Comparison of ENCODE assay signal across 16 cellular contexts in the genomic region with DNA sequence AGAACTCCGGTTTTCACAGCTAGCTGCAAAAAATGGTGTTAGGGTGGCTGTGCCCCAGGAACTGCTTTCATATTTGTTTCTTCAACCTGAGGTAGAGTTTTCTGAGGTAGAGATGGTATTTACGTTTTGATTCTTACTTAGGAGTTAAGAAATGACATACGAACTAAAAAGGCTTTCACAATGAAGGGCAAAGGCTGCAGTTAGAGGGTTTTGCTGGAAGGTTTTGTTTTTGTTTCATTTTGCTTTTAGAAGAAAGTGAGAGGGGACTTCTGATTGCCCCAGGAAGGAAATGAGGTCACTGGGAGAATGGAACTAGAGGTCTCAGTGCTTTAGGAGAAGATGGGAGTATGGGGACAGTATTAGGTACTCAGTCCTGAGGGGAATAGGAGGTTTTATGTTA. TPM values are rescaled to one million over a fixed set of nuclear protein-coding genes. Genes with fewer than 3 reads are reported as not detected.
DNase-seq lines count a peak whose midpoint lies in the region; ATAC-seq and TF ChIP-seq lines count a peak whose summit lies in the region.
"Had no signal": no experiment of that assay in that cellular context is flagged by ENCODE, and none has a peak within 500 bp of the region (broad histone marks: within the 10 kb centered on the region; RNA-seq: fewer than 3 reads in every experiment).

No MANE protein-coding gene starts in this region.

- H3K36me3 ChIP-seq in breast epithelium (no peaks in the 10 kb centered on the region), HUES6 (ENCODE audit: control insufficient read depth, insufficient read depth, low read length) (peaks cover 65% of the 10 kb centered on the region), osteoblast (ENCODE audit: insufficient read depth, low read length) (peaks cover 2% of the 10 kb centered on the region)
- H3K36me3 ChIP-seq: adrenal gland, heart left ventricle, right atrium auricular region had no signal

- no peaks in the 10 kb centered on the region for H3K9me3 Mint-ChIP-seq in MCF 10A (ENCODE audit: unreplicated experiment)
- H3K9me3 Mint-ChIP-seq in activated T-helper 2 cell treated with anti-CD3 and anti-CD28 coated beads, Interferon-gamma antibody, Interleukin-2, Interleukin-4, amounts not matched to agents 10 μg/mL and 5 μg/mL and 100 μg/mL, durations not matched to agents 14 hours and 24 hours and 36 hours, result no peaks in the 10 kb centered on the region

- no TSS peak for BruUV-seq in MCF 10A (replicated peaks; lab: Mats Ljungman, UMichigan)

- DNase-seq in MCF 10A (ENCODE audit: unreplicated experiment), result no peak
- DNase-seq in breast epithelium (ENCODE audit: low spot score in 2 of 2), result no peak
- no peak for DNase-seq in activated T-helper 2 cell treated with anti-CD3 and anti-CD28 coated beads, Interferon-gamma antibody, Interleukin-2, Interleukin-4, amounts not matched to agents 10 μg/mL and 5 μg/mL and 100 μg/mL, durations not matched to agents 14 hours and 24 hours and 36 hours (ENCODE audit: low spot score)
- DNase-seq in osteoblast (ENCODE audit: insufficient read length, low spot score, missing footprints), result no peak
- no peak for DNase-seq in AG08396 (ENCODE audit: low spot score)
- DNase-seq in germinal center (ENCODE audit: low spot score), result no peak
- DNase-seq: activated CD8-positive, alpha-beta memory T cell treated with anti-CD3 and anti-CD28 coated beads for 24 hours; adrenal gland; DMS79; heart left ventricle; NCI-H1930; NCI-H524; SJCRH30 had no signal

- no peak overlapping the region for H3K4me3 Mint-ChIP-seq in MCF 10A (ENCODE audit: unreplicated experiment)
- no peak overlapping the region for H3K4me3 Mint-ChIP-seq in activated T-helper 2 cell treated with anti-CD3 and anti-CD28 coated beads, Interferon-gamma antibody, Interleukin-2, Interleukin-4, amounts not matched to agents 10 μg/mL and 5 μg/mL and 100 μg/mL, durations not matched to agents 14 hours and 24 hours and 36 hours (ENCODE audit: low read depth)

- no peaks in the 10 kb centered on the region for H4K20me1 ChIP-seq in osteoblast (ENCODE audit: insufficient read depth, low read length)

- H3K27me3 Mint-ChIP-seq in MCF 10A (ENCODE audit: insufficient read depth, unreplicated experiment), result no peaks in the 10 kb centered on the region
- no peaks in the 10 kb centered on the region for H3K27me3 Mint-ChIP-seq in activated T-helper 2 cell treated with anti-CD3 and anti-CD28 coated beads, Interferon-gamma antibody, Interleukin-2, Interleukin-4, amounts not matched to agents 10 μg/mL and 5 μg/mL and 100 μg/mL, durations not matched to agents 14 hours and 24 hours and 36 hours (ENCODE audit: low read depth)

- H3K4me1 ChIP-seq in breast epithelium (no peaks in the 10 kb centered on the region), HUES6 (ENCODE audit: control insufficient read depth, insufficient read depth, low read length) (peaks cover 9% of the 10 kb centered on the region), osteoblast (ENCODE audit: insufficient read depth, low read length) (no peaks in the 10 kb centered on the region)
- H3K4me1 ChIP-seq: adrenal gland, right atrium auricular region, SJCRH30 had no signal

- TF ChIP-seq POLR2A in breast epithelium (IDR thresholded peaks at IDR 0.05), result no peak

- H3K27ac ChIP-seq in breast epithelium (no peak overlapping the region), HUES6 (ENCODE audit: low read depth, low read length) (peak overlapping the region; percentile 62; the same call in 1 of the 2 replicates), osteoblast (ENCODE audit: low read depth, low read length) (no peak overlapping the region)
- H3K27ac ChIP-seq: adrenal gland, right atrium auricular region, SJCRH30 had no signal

- H3K9ac ChIP-seq in HUES6 (ENCODE audit: low read length), result no peak overlapping the region

- H3K36me3 Mint-ChIP-seq in MCF 10A (ENCODE audit: insufficient read depth, unreplicated experiment), result peaks cover 30% of the 10 kb centered on the region
- peaks cover 76% of the 10 kb centered on the region for H3K36me3 Mint-ChIP-seq in activated T-helper 2 cell treated with anti-CD3 and anti-CD28 coated beads, Interferon-gamma antibody, Interleukin-2, Interleukin-4, amounts not matched to agents 10 μg/mL and 5 μg/mL and 100 μg/mL, durations not matched to agents 14 hours and 24 hours and 36 hours (ENCODE audit: low read depth)

- no peak for ATAC-seq in GM18870 (IDR thresholded peaks at IDR 0.05; ENCODE audit: unreplicated experiment)
- ATAC-seq: heart left ventricle had no signal

- intact Hi-C loops in MCF 10A (cut with micrococcal nuclease), result no loop called here
- intact Hi-C loops in breast epithelium (cut with DNase I; ENCODE audit: low total_unique reads), result no loop called here
- intact Hi-C loops in activated T-helper 2 cell treated with anti-CD3 and anti-CD28 coated beads, Interferon-gamma antibody, Interleukin-2, Interleukin-4, amounts not matched to agents 10 μg/mL and 5 μg/mL and 100 μg/mL, durations not matched to agents 14 hours and 24 hours and 36 hours (cut with micrococcal nuclease), result loop anchor here (1.0 to 5.0 kb wide), 2 partner anchors 11 to 83 kb away; no protein-coding TSS in a partner anchor

- CTCF ChIA-PET in MCF 10A (lab: Yijun Ruan, JAX), result no interaction called here

- H3K9me3 ChIP-seq in breast epithelium (no peaks in the 10 kb centered on the region), HUES6 (ENCODE audit: control insufficient read depth, insufficient read depth, low read depth, low read length) (no peaks in the 10 kb centered on the region), osteoblast (ENCODE audit: low read depth, low read length) (no peaks in the 10 kb centered on the region)
- H3K9me3 ChIP-seq: adrenal gland, heart left ventricle, right atrium auricular region, SJCRH30 had no signal

- H3K79me2 ChIP-seq in osteoblast (ENCODE audit: insufficient read depth, low read length), result no peaks in the 10 kb centered on the region

- no peak overlapping the region for H3K4me2 ChIP-seq in osteoblast (ENCODE audit: insufficient read depth, low read length)

- TF ChIP-seq CTCF in MCF 10A (IDR thresholded peaks at IDR 0.05; ENCODE audit: unreplicated experiment), result no peak
- TF ChIP-seq CTCF in breast epithelium (IDR thresholded peaks at IDR 0.05), result no peak
- TF ChIP-seq CTCF in osteoblast (IDR thresholded peaks at IDR 0.05; ENCODE audit: extremely low read depth, low read depth, low read length), result no peak

- H3K27me3 ChIP-seq in breast epithelium (no peaks in the 10 kb centered on the region), HUES6 (ENCODE audit: control insufficient read depth, insufficient read depth, low read length) (no peaks in the 10 kb centered on the region), osteoblast (ENCODE audit: insufficient read depth, low read length) (no peaks in the 10 kb centered on the region)
- H3K27me3 ChIP-seq: adrenal gland, heart left ventricle, right atrium auricular region, SJCRH30 had no signal

- H3K4me3 ChIP-seq in breast epithelium, result no peak overlapping the region
- no peak overlapping the region for H3K4me3 ChIP-seq in HUES6 (ENCODE audit: low read depth, low read length)
- no peak overlapping the region for H3K4me3 ChIP-seq in osteoblast (ENCODE audit: insufficient read depth, low read length)
- H3K4me3 ChIP-seq: adrenal gland, heart left ventricle, right atrium auricular region, SJCRH30 had no signal

- H3K27ac Mint-ChIP-seq in MCF 10A (ENCODE audit: low read depth, unreplicated experiment), result peak overlapping the region; percentile 84
- H3K27ac Mint-ChIP-seq in activated T-helper 2 cell treated with anti-CD3 and anti-CD28 coated beads, Interferon-gamma antibody, Interleukin-2, Interleukin-4, amounts not matched to agents 10 μg/mL and 5 μg/mL and 100 μg/mL, durations not matched to agents 14 hours and 24 hours and 36 hours, result peak overlapping the region; percentile 80

- H3K4me1 Mint-ChIP-seq in MCF 10A (ENCODE audit: insufficient read depth, unreplicated experiment), result peaks cover 7% of the 10 kb centered on the region
- H3K4me1 Mint-ChIP-seq in activated T-helper 2 cell treated with anti-CD3 and anti-CD28 coated beads, Interferon-gamma antibody, Interleukin-2, Interleukin-4, amounts not matched to agents 10 μg/mL and 5 μg/mL and 100 μg/mL, durations not matched to agents 14 hours and 24 hours and 36 hours (ENCODE audit: low read depth), result peaks cover 32% of the 10 kb centered on the region

- POLR2A ChIA-PET in MCF 10A (lab: Yijun Ruan, JAX), result interaction anchor here (0.9 kb wide), 1 partner anchor 14 kb away, joined by 3 read pairs; no protein-coding TSS in a partner anchor

- peak overlapping the region; percentile 82 for H2AFZ ChIP-seq in osteoblast (ENCODE audit: low read length)

RNA-seq across cellular contexts. Expression of a gene that starts 15.5 kb away (rescaled TPM):
- total RNA-seq in MCF 10A (2022), result 6.2 and 14.0 TPM in 2 replicates
- 1 to 10 TPM in 2 of 3 donors, under 1 TPM in 1; 0.16 to 3.2 (median 2.3) TPM for total RNA-seq in breast epithelium
- 128 and 129 TPM in 2 replicates for total RNA-seq in activated T-helper 2 cell treated with anti-CD3 and anti-CD28 coated beads, Interferon-gamma antibody, Interleukin-2, Interleukin-4, amounts not matched to agents 10 μg/mL and 5 μg/mL and 100 μg/mL, durations not matched to agents 14 hours and 24 hours and 36 hours
- 0.59 and 1.1 TPM in 2 replicates for total RNA-seq in osteoblast
